Comparison of ENCODE assay signal across 7 cellular contexts in genomic region chr15:78750974-78751601, GRCh38.
A peak's percentile ranks its signal among the peaks of the same experiment; 100 is the strongest.
DNase-seq lines count a peak whose midpoint lies in the region; ATAC-seq and TF ChIP-seq lines count a peak whose summit lies in the region.
"Not testable (repeated sequence)": the region's sequence is repeated elsewhere in the genome, so short reads cannot be mapped to it uniquely, and the experiment has no call there.

No MANE protein-coding gene starts in this region.

- intact Hi-C loops in ascending aorta (cut with DNase I), result loop anchor here (1.0 to 10.0 kb wide), 5 partner anchors 133 to 804 kb away; partner anchors contain the start of gene IREB2
- intact Hi-C loops in sciatic nerve (cut with DNase I), result not testable (repeated sequence)

- not testable (repeated sequence) for H3K4me1 ChIP-seq in ascending aorta

- ATAC-seq in GM18519 (IDR thresholded peaks at IDR 0.05; ENCODE audit: low FRiP score, unreplicated experiment) (peak; percentile 90), HG03045 (IDR thresholded peaks at IDR 0.05; ENCODE audit: unreplicated experiment) (peak; percentile 78), sciatic nerve (peak; percentile 96)

- peak overlapping the region; percentile 5 to 69 for H3K27ac ChIP-seq in ascending aorta

- not testable (repeated sequence) for H3K27me3 ChIP-seq in ascending aorta

- H3K4me3 ChIP-seq in ascending aorta, result peak overlapping the region; percentile 16 to 56

- peak; percentile 70 for DNase-seq in NCI-H2029 (lab: John Stamatoyannopoulos, UW)
- DNase-seq in T1000 (lab: John Stamatoyannopoulos, UW), result peak; percentile 78
- peak; percentile 75 to 96 for DNase-seq in ascending aorta (ENCODE audit: low spot score in 2 of 2)
- peak; percentile 83 for DNase-seq in hepatic stellate cell (ENCODE audit: low spot score)
- peak; percentile 95 for DNase-seq in sciatic nerve (ENCODE audit: low spot score)

- H3K36me3 ChIP-seq in ascending aorta, result not testable (repeated sequence)

- TF ChIP-seq CTCF in ascending aorta (IDR thresholded peaks at IDR 0.05), result peak; percentile 56 to 94 (median 92)

- not testable (repeated sequence) for H3K9me3 ChIP-seq in ascending aorta

Comparison
In these comparisons a context has a peak if more than half of its experiments do, and no peak if none do; other contexts are left out.
1. Peak in every context shown above with its lines: DNase-seq, ATAC-seq, H3K4me3 ChIP-seq and H3K27ac ChIP-seq.